ENCODE assay signal across 10 cellular contexts in the genomic region with DNA sequence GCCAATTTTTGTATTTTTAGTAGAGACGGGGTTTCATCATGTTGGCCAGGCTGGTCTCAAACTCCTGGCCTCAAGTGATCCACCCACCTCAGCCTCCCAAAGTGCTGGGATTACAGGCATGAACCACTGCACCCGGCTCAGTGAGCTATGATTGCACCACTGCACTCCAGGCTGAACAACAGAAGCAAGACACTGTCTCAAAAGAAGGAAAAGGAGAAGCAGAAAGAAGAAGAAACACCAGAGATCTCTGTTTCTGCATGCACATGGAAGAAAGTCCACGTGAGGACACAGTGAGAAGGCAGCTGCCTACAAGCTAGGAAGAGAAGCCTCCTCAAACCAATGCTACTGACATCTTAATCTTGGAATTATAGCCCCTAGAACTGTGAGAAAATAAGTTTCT. TPM values are rescaled to one million over a fixed set of nuclear protein-coding genes. Genes with fewer than 3 reads are reported as not detected.
"Had no signal": no experiment of that assay in that cellular context is flagged by ENCODE, and none has a peak within 500 bp of the region (broad histone marks: within the 10 kb centered on the region; RNA-seq: fewer than 3 reads in every experiment).

No MANE protein-coding gene starts in this region.

RNA-seq across cellular contexts. Expression of gene ECT2L, which starts 16.0 kb away (rescaled TPM):
- total RNA-seq: activated CD4-positive, alpha-beta T cell treated with anti-CD3 and anti-CD28 coated beads, Interleukin-2, amount 10 ng/mL, durations not matched to agents 24 days and 14 days; activated CD8-positive, alpha-beta memory T cell treated with anti-CD3 and anti-CD28 coated beads for 36 hours; activated CD8-positive, alpha-beta T cell treated with anti-CD3 and anti-CD28 coated beads for 36 hours; activated naive CD8-positive, alpha-beta T cell treated with anti-CD3 and anti-CD28 coated beads for 36 hours; activated T-cell treated with anti-CD3 and anti-CD28 coated beads, Interleukin-2, amount 50 U/mL, for 72 hours; MCF 10A; RPMI7951; SJSA1; T-helper 1 cell treated with Interleukin-12 subunit alpha and Interleukin-12 subunit beta and Interleukin-4 antibody, amounts not matched to agents 30 ng/mL and 1 ng/mL, for 36 hours; T-helper 2 cell treated with Interferon-gamma antibody and Interleukin-4, amounts not matched to agents 100 ng/mL and 5 ng/mL, for 36 hours had no signal
